Comparison of ENCODE assay signal across 8 cellular contexts in genomic region chr2:58240595-58240937, GRCh38. TPM values are rescaled to one million over a fixed set of nuclear protein-coding genes. Genes with fewer than 3 reads are reported as not detected.
DNase-seq lines count a peak whose midpoint lies in the region; ATAC-seq and TF ChIP-seq lines count a peak whose summit lies in the region.

No MANE protein-coding gene starts in this region.

- H3K9me3 ChIP-seq in HCT116 (ENCODE audit: control insufficient read depth in 1 of 2, insufficient read depth in 1 of 2, low read depth in 1 of 2, low read length in 2 of 2), result no peaks in the 10 kb centered on the region
- no peaks in the 10 kb centered on the region for H3K9me3 ChIP-seq in PC-3 (ENCODE audit: low read length)
- H3K9me3 ChIP-seq in endodermal cell (ENCODE audit: control insufficient read depth, low read length), result peaks cover 15% of the 10 kb centered on the region

- CTCF ChIA-PET in HCT116 (lab: Charles Lee) (no interaction called here), PC-3 (lab: Charles Lee) (no interaction called here)

- H3K36me3 ChIP-seq in HCT116 (ENCODE audit: control insufficient read depth in 1 of 2, insufficient read depth in 2 of 2, low read length in 2 of 2) (peaks cover 0 to 4% of the 10 kb centered on the region in 2 experiments; a peak in 1 of 4 replicates), PC-3 (ENCODE audit: low read depth, low read length) (no peaks in the 10 kb centered on the region), endodermal cell (ENCODE audit: control insufficient read depth, insufficient read depth, low read length) (no peaks in the 10 kb centered on the region)

- H3K4me1 Mint-ChIP-seq in endodermal cell (peaks cover 40% of the 10 kb centered on the region), natural killer cell (peaks cover 14 to 20% of the 10 kb centered on the region in 2 donors)

- RAD21 ChIA-PET in HCT116 (lab: Charles Lee; ENCODE audit: low non-redundant PET in 1 of 2, low total read pairs in 2 of 2, uncharacterized antibody in 2 of 2, unreplicated experiment in 2 of 2), result no interaction called here

- H3K27me3 Mint-ChIP-seq in endodermal cell (ENCODE audit: insufficient read depth), result no peaks in the 10 kb centered on the region
- H3K27me3 Mint-ChIP-seq in natural killer cell (ENCODE audit: low read depth in 2 of 2), result peaks cover 0 to 4% of the 10 kb centered on the region in 2 donors

- H3K9ac ChIP-seq in HCT116 (ENCODE audit: low read length) (peak overlapping the region; percentile 91), PC-3 (ENCODE audit: low read length) (peak overlapping the region; percentile 95), endodermal cell (ENCODE audit: extremely low read depth, low read length, poor library complexity, severe bottlenecking) (peak overlapping the region; percentile 77)

- H3K79me2 ChIP-seq in HCT116 (ENCODE audit: insufficient read depth, low read length) (peaks cover 56% of the 10 kb centered on the region), PC-3 (ENCODE audit: low read length) (peaks cover 55% of the 10 kb centered on the region)

- no peak for TF ChIP-seq RAD21 in HCT116 (IDR thresholded peaks at IDR 0.05; ENCODE audit: low read depth)

- H3K27ac ChIP-seq in HCT116 (ENCODE audit: low read depth, low read length), result peak overlapping the region; percentile 95
- peak overlapping the region; percentile 63 for H3K27ac ChIP-seq in PC-3 (ENCODE audit: low read length)
- peak overlapping the region; percentile 90 for H3K27ac ChIP-seq in endodermal cell (ENCODE audit: low read depth, low read length)

- no TSS peak for BruUV-seq in HCT116 (replicated peaks; lab: Mats Ljungman, UMichigan)
- no TSS peak for BruUV-seq in PC-3 (replicated peaks; lab: Mats Ljungman, UMichigan)

- 0 out of 2 replicates have a peak, but pooled peaks cover 3% of the 10 kb centered on the region for H3K9me2 ChIP-seq in HCT116 (ENCODE audit: insufficient read depth)
- H3K9me2 ChIP-seq in PC-3 (replicated peaks; ENCODE audit: low read length), result no peaks in the 10 kb centered on the region

- peaks cover 7% of the 10 kb centered on the region for H3K36me3 Mint-ChIP-seq in endodermal cell (ENCODE audit: low read depth)
- no peaks in the 10 kb centered on the region for H3K36me3 Mint-ChIP-seq in natural killer cell

- ATAC-seq in HCT116 (peak; percentile 16; the same call in 1 of the 2 replicates), PC-3 (peak; percentile 12; the same call in 1 of the 2 replicates), natural killer cell (no peak), HG03521 (IDR thresholded peaks at IDR 0.05; ENCODE audit: unreplicated experiment) (no peak)

- H3K4me3 ChIP-seq in HCT116 (replicated peaks in 1 of 2; ENCODE audit: low read depth in 1 of 2, low read length in 2 of 2), result peak overlapping the region; percentile 62 to 86
- peak overlapping the region; percentile 78 for H3K4me3 ChIP-seq in PC-3 (ENCODE audit: low read length)
- H3K4me3 ChIP-seq in endodermal cell (ENCODE audit: low read length), result peak overlapping the region; percentile 98

- H2AFZ ChIP-seq in HCT116 (ENCODE audit: low read depth, low read length, poor library complexity, severe bottlenecking), result no peak overlapping the region
- peak overlapping the region; percentile 97 for H2AFZ ChIP-seq in PC-3 (ENCODE audit: low read length)

- no peaks in the 10 kb centered on the region for H3K27me3 ChIP-seq in HCT116 (ENCODE audit: insufficient read depth, low read length)
- H3K27me3 ChIP-seq in PC-3 (ENCODE audit: low read length), result no peaks in the 10 kb centered on the region
- H3K27me3 ChIP-seq in endodermal cell (ENCODE audit: control insufficient read depth, insufficient read depth, low read length, poor library complexity, severe bottlenecking), result no peaks in the 10 kb centered on the region

- H3F3A ChIP-seq in PC-3 (ENCODE audit: low read length, unreplicated experiment), result no peaks in the 10 kb centered on the region

- H3K4me1 ChIP-seq in HCT116 (ENCODE audit: control insufficient read depth in 1 of 2, insufficient read depth in 2 of 2, low read length in 2 of 2) (peaks cover 13% of the 10 kb centered on the region in 2 experiments; a peak in 3 of 4 replicates), PC-3 (ENCODE audit: insufficient read depth, low read length) (peaks cover 17% of the 10 kb centered on the region; the same call in 1 of the 2 replicates), endodermal cell (ENCODE audit: control insufficient read depth, insufficient read depth, low read length) (peaks cover 3% of the 10 kb centered on the region)

- H3K9me3 Mint-ChIP-seq in endodermal cell, result peaks cover 8% of the 10 kb centered on the region
- no peaks in the 10 kb centered on the region for H3K9me3 Mint-ChIP-seq in natural killer cell

- no peak for TF ChIP-seq POLR2A in HCT116 (IDR thresholded peaks at IDR 0.05; ENCODE audit: borderline replicate concordance, extremely low read depth, insufficient read depth, insufficient read length)

- TF ChIP-seq CTCF in HCT116 (IDR thresholded peaks at IDR 0.05 in 2 of 3, conservative IDR thresholded peaks at IDR 0.05 in 1 of 3; ENCODE audit: borderline replicate concordance in 1 of 3, insufficient read depth in 1 of 3, low read depth in 2 of 3, low read length in 2 of 3) (no peak), PC-3 (conservative IDR thresholded peaks at IDR 0.05; ENCODE audit: low read depth, low read length) (no peak), endodermal cell (conservative IDR thresholded peaks at IDR 0.05) (no peak), natural killer cell (IDR thresholded peaks at IDR 0.05) (no peak)

- H3K4me2 ChIP-seq in HCT116 (ENCODE audit: low read length), result peak overlapping the region; percentile 75
- H3K4me2 ChIP-seq in PC-3 (ENCODE audit: low read length), result peak overlapping the region; percentile 88

- H3K4me3 Mint-ChIP-seq in endodermal cell (peak overlapping the region; percentile 90), natural killer cell (peak overlapping the region; percentile 97)

- H4K20me1 ChIP-seq in HCT116 (ENCODE audit: insufficient read depth) (peaks cover 8% of the 10 kb centered on the region; the same call in 1 of the 2 replicates), PC-3 (ENCODE audit: low read length) (peaks cover 13% of the 10 kb centered on the region; the same call in 1 of the 2 replicates)

- 0 to 1% methylated on average over 3 to 8 of the region's 8 CpGs for WGBS in endodermal cell (ENCODE audit: insufficient coverage in 1 of 2, insufficient read length in 1 of 2), 2 experiments

- POLR2A ChIA-PET in HCT116 (lab: Charles Lee) (interaction anchor here (1.0 to 1.2 kb wide), 2 partner anchors 10 to 38 kb away, joined by 3 to 4 read pairs; no protein-coding TSS in a partner anchor), PC-3 (lab: Charles Lee; ENCODE audit: unreplicated experiment) (no interaction called here)

- DNase-seq in DMS53 (lab: John Stamatoyannopoulos, UW) (peak; percentile 79), HCT116 (ENCODE audit: low read depth, low spot score) (peak; percentile 21), PC-3 (peak; percentile 39), endodermal cell (no peak), natural killer cell (no peak), ecto neural progenitor cell (ENCODE audit: low spot score) (no peak), amniotic stem cell (lab: John Stamatoyannopoulos, UW) (no peak)

- H3K27ac Mint-ChIP-seq in endodermal cell, result peak overlapping the region; percentile 99
- H3K27ac Mint-ChIP-seq in natural killer cell, result peak overlapping the region; percentile 79 to 92

- intact Hi-C loops in HCT116 (cut with micrococcal nuclease), result no loop called here
- intact Hi-C loops in PC-3 (cut with micrococcal nuclease), result loop anchor here (1.0 kb wide), 1 partner anchor 49 kb away; no protein-coding TSS in a partner anchor
- intact Hi-C loops in natural killer cell (cut with micrococcal nuclease), result no loop called here

TF ChIP-seq in HCT116, 20 proteins besides CTCF, POLR2A, EP300 and RAD21:
- TF ChIP-seq SP1 (IDR thresholded peaks at IDR 0.05; ENCODE audit: low read depth), result no peak
- TF ChIP-seq EGR1 (IDR thresholded peaks at IDR 0.05; ENCODE audit: low read depth), result no peak
- no peak for TF ChIP-seq EZH2phosphoT487 (IDR thresholded peaks at IDR 0.05; ENCODE audit: borderline replicate concordance)

RNA-seq across cellular contexts. Expression of gene FANCL, which starts 0.6 kb away (rescaled TPM):
- total RNA-seq in HCT116 (2021; ENCODE audit: unreplicated experiment), result 34.5 TPM
- 14.0 and 19.8 TPM in 2 replicates for polyA plus RNA-seq in HCT116 (2012)
- 18.0 and 18.3 TPM in 2 replicates for total RNA-seq in PC-3 (2014; rRNA removed)
- 10 to 100 TPM; 64.0 to 85.2 TPM for total RNA-seq in endodermal cell
- polyA plus RNA-seq in endodermal cell (2013, experiment 1 of 2), result 40.9 TPM
- 42.1 TPM for polyA plus RNA-seq in endodermal cell (2013, experiment 2 of 2)
- total RNA-seq in natural killer cell, result 10 to 100 TPM in 1 of 3 donors, 1 to 10 TPM in 2; 6.8 to 13.1 (median 8.0) TPM

Comparison
In these comparisons a context has a peak if more than half of its experiments do, and no peak if none do; other contexts are left out.
1. DNase-seq: peak in DMS53 (single experiment), HCT116 (single experiment) and PC-3 (single experiment); none in endodermal cell (single experiment), natural killer cell (single experiment), ecto neural progenitor cell (single experiment) and amniotic stem cell (single experiment).
2. ATAC-seq: peak in HCT116 (single experiment) and PC-3 (single experiment); none in natural killer cell (0 of 3) and HG03521 (single experiment).
3. Peak in every context shown above with its lines, with median percentiles within 50 percentile points of each other: H3K27ac ChIP-seq, H3K4me3 ChIP-seq and H3K9ac ChIP-seq.